ENCODE assay signal across 16 cellular contexts in the genomic region with DNA sequence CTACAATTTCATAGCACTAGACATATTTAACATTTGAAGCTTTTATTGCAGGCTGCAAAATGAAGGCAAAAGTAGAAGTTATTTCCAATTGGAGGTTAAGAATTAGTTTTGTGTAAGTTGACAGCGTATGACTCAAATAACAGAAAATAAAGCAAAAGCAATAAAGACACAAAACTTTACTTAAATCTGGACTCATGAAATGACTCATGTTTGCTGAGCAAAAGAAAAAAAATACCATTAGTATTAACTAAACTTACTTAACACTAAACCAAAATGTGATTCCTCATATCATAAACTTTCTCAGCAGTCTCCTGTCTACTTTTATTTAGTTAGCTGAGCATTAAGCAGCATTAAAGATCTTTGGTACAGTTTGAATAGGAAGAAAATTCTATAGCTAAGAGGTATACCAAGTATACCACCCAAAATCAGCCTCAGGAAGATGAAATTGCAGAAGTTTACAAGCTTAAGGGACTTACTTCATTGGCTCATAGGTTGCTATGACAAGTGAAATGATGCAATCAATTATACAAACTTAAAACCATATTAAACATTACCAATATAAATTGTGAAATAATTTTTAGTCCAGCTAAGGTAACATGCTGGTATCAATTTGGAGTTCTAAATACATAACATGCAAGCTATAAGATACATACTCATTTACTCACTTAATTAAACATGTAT.
"Had no signal": no experiment of that assay in that cellular context is flagged by ENCODE, and none has a peak within 500 bp of the region (broad histone marks: within the 10 kb centered on the region; RNA-seq: fewer than 3 reads in every experiment).

No MANE protein-coding gene starts in this region.

- H3K27me3 ChIP-seq: breast epithelium, ovary had no signal

- ATAC-seq: effector memory CD8-positive, alpha-beta T cell; left ventricle myocardium superior; mucosa of descending colon; naive thymus-derived CD4-positive, alpha-beta T cell; stimulated activated memory B cell treated with anti-CD40 and anti-IgM and Interleukin-4, amounts not matched to agents 10 μg/mL and 1 μg/mL and 100 μg/mL, for 72 hours had no signal

- H3K4me1 ChIP-seq: breast epithelium had no signal

- DNase-seq: activated CD4-positive, alpha-beta T cell treated with anti-CD3 and anti-CD28 coated beads, Interleukin-2, amount 10 ng/mL, durations not matched to agents 7 days and 5 days; activated CD4-positive, CD25-positive, alpha-beta regulatory T cell; activated naive CD4-positive, alpha-beta T cell; activated naive CD8-positive, alpha-beta T cell treated with anti-CD3 and anti-CD28 coated beads, Interleukin-2, amount 10 ng/mL, durations not matched to agents 7 days and 5 days; anterior cingulate cortex; dermis blood vessel endothelial cell; effector memory CD8-positive, alpha-beta T cell; glutamatergic neuron; left ventricle myocardium superior; mucosa of descending colon; naive thymus-derived CD4-positive, alpha-beta T cell; ovary; stimulated activated CD4-positive, alpha-beta T cell treated with anti-CD3 and anti-CD28 coated beads, Interleukin-12 subunit alpha, Interleukin-12 subunit beta, amount 100 ng/mL, for 4 hours; stimulated activated CD4-positive, alpha-beta T cell treated with anti-CD3 and anti-CD28 coated beads, Interleukin-2, amount 100 ng/mL, for 24 hours had no signal

- H3K36me3 ChIP-seq: breast epithelium, ovary had no signal

- H3K4me3 ChIP-seq: breast epithelium, mucosa of descending colon, ovary had no signal

- H3K27ac ChIP-seq: breast epithelium, ovary had no signal

- H3K9me3 ChIP-seq: breast epithelium, mucosa of descending colon, ovary had no signal
